In genomic region chr11:44839458-44840084, GRCh38 we compare ENCODE assay signal across 16 cellular contexts.
A peak's percentile ranks its signal among the peaks of the same experiment; 100 is the strongest.
DNase-seq lines count a peak whose midpoint lies in the region; ATAC-seq and TF ChIP-seq lines count a peak whose summit lies in the region.
"Had no signal": no experiment of that assay in that cellular context is flagged by ENCODE, and none has a peak within 500 bp of the region (broad histone marks: within the 10 kb centered on the region; RNA-seq: fewer than 3 reads in every experiment).

No MANE protein-coding gene starts in this region.

- H3K4me1 ChIP-seq in muscle layer of colon (ENCODE audit: insufficient read depth, low read length) (peaks cover 45% of the 10 kb centered on the region), endodermal cell (ENCODE audit: control insufficient read depth, insufficient read depth, low read length) (peaks cover 11% of the 10 kb centered on the region), SJCRH30 (no peaks in the 10 kb centered on the region)

- CTCF ChIA-PET in WTC11 (lab: Charles Lee), result interaction anchor here (1.5 kb wide), 1 partner anchor 217 kb away, joined by 3 read pairs; no protein-coding TSS in a partner anchor

- H3K27me3 ChIP-seq in muscle layer of colon (ENCODE audit: control insufficient read depth in 1 of 2, insufficient read depth in 2 of 2, low read length in 2 of 2), result no peaks in the 10 kb centered on the region
- no peaks in the 10 kb centered on the region for H3K27me3 ChIP-seq in endodermal cell (ENCODE audit: control insufficient read depth, insufficient read depth, low read length, poor library complexity, severe bottlenecking)
- no peaks in the 10 kb centered on the region for H3K27me3 ChIP-seq in SJCRH30
- H3K27me3 ChIP-seq: MG63 had no signal

- H3K27ac Mint-ChIP-seq in WTC11 (no peak overlapping the region), endodermal cell (no peak overlapping the region)

- WGBS in endodermal cell (ENCODE audit: insufficient coverage in 1 of 2, insufficient read length in 1 of 2), 2 experiments, result 88 to 95% methylated on average over 4 to 5 of the region's 6 CpGs

- H3K27me3 Mint-ChIP-seq in WTC11 (ENCODE audit: low read depth) (no peaks in the 10 kb centered on the region; the same call in 1 of the 2 replicates), endodermal cell (ENCODE audit: insufficient read depth) (peaks cover 3% of the 10 kb centered on the region)

- POLR2A ChIA-PET in WTC11 (lab: Charles Lee), result no interaction called here

- no peak for TF ChIP-seq CTCF in WTC11 (IDR thresholded peaks at IDR 0.05)
- TF ChIP-seq CTCF in endodermal cell (conservative IDR thresholded peaks at IDR 0.05), result no peak

- ATAC-seq in WTC11, result no peak

- H3K9me3 Mint-ChIP-seq in WTC11 (peaks cover 27% of the 10 kb centered on the region), endodermal cell (peaks cover 30% of the 10 kb centered on the region)

- H3K9ac ChIP-seq in muscle layer of colon (ENCODE audit: low read length) (no peak overlapping the region), endodermal cell (ENCODE audit: extremely low read depth, low read length, poor library complexity, severe bottlenecking) (no peak overlapping the region)
- H3K9ac ChIP-seq: BLaER1 treated with 17β-estradiol and CSF1 and Interleukin-3, amounts not matched to agents 10 nM and 100 nM had no signal

- peaks cover 26% of the 10 kb centered on the region for H3K36me3 Mint-ChIP-seq in WTC11
- peaks cover 12% of the 10 kb centered on the region for H3K36me3 Mint-ChIP-seq in endodermal cell (ENCODE audit: low read depth)

- H3K27ac ChIP-seq in muscle layer of colon (ENCODE audit: low read depth, low read length) (peak overlapping the region; percentile 22), endodermal cell (ENCODE audit: low read depth, low read length) (no peak overlapping the region), SJCRH30 (no peak overlapping the region)
- H3K27ac ChIP-seq: BLaER1 treated with 17β-estradiol and CSF1 and Interleukin-3, amounts not matched to agents 10 nM and 100 nM had no signal

- peak; percentile 62 for DNase-seq in DMS 273 (lab: John Stamatoyannopoulos, UW; ENCODE audit: unreplicated experiment)
- peak; percentile 78 to 83 for DNase-seq in NCI-H524 (lab: John Stamatoyannopoulos, UW)
- no peak for DNase-seq in WTC11 (ENCODE audit: low spot score)
- DNase-seq in GDM1 (lab: John Stamatoyannopoulos, UW), result no peak
- no peak for DNase-seq in activated T-cell treated with anti-CD3 and anti-CD28 coated beads, Interleukin-2, amount 50 U/mL, for 1 hour
- no peak for DNase-seq in endodermal cell
- DNase-seq in SJCRH30, result no peak
- DNase-seq: Karpas-422, MG63, NCI-H1092, NCI-H2081 treated with DMSO at 0.1 percent for 48 hours, NCI-H2227 treated with DMSO at 0.1 percent for 48 hours, NCI-H526, RPMI8226 had no signal

- no peak overlapping the region for H3K4me3 ChIP-seq in muscle layer of colon (ENCODE audit: low read depth in 1 of 2, low read length in 2 of 2)
- no peak overlapping the region for H3K4me3 ChIP-seq in endodermal cell (ENCODE audit: low read length)
- H3K4me3 ChIP-seq in SJCRH30, result no peak overlapping the region
- H3K4me3 ChIP-seq: BLaER1 treated with 17β-estradiol and CSF1 and Interleukin-3, amounts not matched to agents 10 nM and 100 nM; MG63 had no signal

- H3K36me3 ChIP-seq in muscle layer of colon (ENCODE audit: insufficient read depth, low read length) (no peaks in the 10 kb centered on the region), endodermal cell (ENCODE audit: control insufficient read depth, insufficient read depth, low read length) (no peaks in the 10 kb centered on the region), SJCRH30 (peaks cover 4% of the 10 kb centered on the region)
- H3K36me3 ChIP-seq: BLaER1 treated with 17β-estradiol and CSF1 and Interleukin-3, amounts not matched to agents 10 nM and 100 nM; MG63 had no signal

- H3K9me3 ChIP-seq in muscle layer of colon (ENCODE audit: low read length) (no peaks in the 10 kb centered on the region), endodermal cell (ENCODE audit: control insufficient read depth, low read length) (peaks cover 42% of the 10 kb centered on the region), SJCRH30 (replicated peaks) (peaks cover 4% of the 10 kb centered on the region)

- no peak overlapping the region for H3K4me3 Mint-ChIP-seq in WTC11
- no peak overlapping the region for H3K4me3 Mint-ChIP-seq in endodermal cell

- H3K4me1 Mint-ChIP-seq in WTC11 (peaks cover 79% of the 10 kb centered on the region), endodermal cell (peaks cover 43% of the 10 kb centered on the region)

TF ChIP-seq in WTC11, 78 proteins besides CTCF, POLR2A, EP300 and RAD21:
- no peak for TF ChIP-seq ZBTB43 (CRISPR knock-in tag; IDR thresholded peaks at IDR 0.05)
- TF ChIP-seq ZNF263 (CRISPR knock-in tag; IDR thresholded peaks at IDR 0.05; ENCODE audit: low read depth), result 0 out of 2 replicates have a peak, but pooled peaks have one; percentile 52
TF ChIP-seq in WTC11: peak in this region for 1.

Comparison
In these comparisons a context has a peak if more than half of its experiments do, and no peak if none do; other contexts are left out.
1. DNase-seq: peak in DMS 273 (single experiment) and NCI-H524 (2 of 2); none in WTC11 (single experiment), GDM1 (single experiment), activated T-cell treated with anti-CD3 and anti-CD28 coated beads, Interleukin-2, amount 50 U/mL, for 1 hour (single experiment), endodermal cell (single experiment) and SJCRH30 (0 of 2).